In genomic region chr19:42887876-42888445, GRCh38 we compare ENCODE assay signal across 16 cellular contexts. TPM values are rescaled to one million over a fixed set of nuclear protein-coding genes. Genes with fewer than 3 reads are reported as not detected.
"Had no signal": no experiment of that assay in that cellular context is flagged by ENCODE, and none has a peak within 500 bp of the region (broad histone marks: within the 10 kb centered on the region; RNA-seq: fewer than 3 reads in every experiment).

No MANE protein-coding gene starts in this region.

RNA-seq across cellular contexts. Expression of gene PSG1, which starts 8.4 kb away (rescaled TPM):
- total RNA-seq: frontal cortex, heart left ventricle, liver, lung microvascular endothelial cell, mucosa of descending colon, natural killer cell, neural crest cell, pancreas, progenitor cell of endocrine pancreas, right cardiac atrium, stomach, thoracic aorta, transverse colon, ureter had no signal
- polyA plus RNA-seq: heart left ventricle, liver, pancreas, right cardiac atrium, small intestine, stomach had no signal

RNA-seq across cellular contexts. Expression of gene PSG6, which starts 29.7 kb away (rescaled TPM):
- total RNA-seq: frontal cortex, glomerular endothelial cell, heart left ventricle, liver, lung microvascular endothelial cell, mucosa of descending colon, natural killer cell, neural crest cell, pancreas, progenitor cell of endocrine pancreas, right cardiac atrium, stomach, thoracic aorta, transverse colon, ureter had no signal
- polyA plus RNA-seq: heart left ventricle, liver, pancreas, right cardiac atrium, small intestine, stomach had no signal

RNA-seq across cellular contexts. Expression of gene PSG7, which starts 49.0 kb away (rescaled TPM):
- total RNA-seq: frontal cortex, glomerular endothelial cell, heart left ventricle, liver, lung microvascular endothelial cell, mucosa of descending colon, natural killer cell, neural crest cell, pancreas, progenitor cell of endocrine pancreas, right cardiac atrium, stomach, thoracic aorta, transverse colon, ureter had no signal
- polyA plus RNA-seq: heart left ventricle, liver, pancreas, right cardiac atrium, small intestine, stomach had no signal
